ENCODE assay signal across 8 cellular contexts in genomic region chr1:121518726-121519041, GRCh38.
DNase-seq lines count a peak whose midpoint lies in the region; ATAC-seq and TF ChIP-seq lines count a peak whose summit lies in the region.

No MANE protein-coding gene starts in this region.

- no peaks in the 10 kb centered on the region for H3K4me1 ChIP-seq in colonic mucosa

- peak overlapping the region in 5 of 6 donors; percentile 31 to 85 (median 82) for H3K27ac Mint-ChIP-seq in naive B cell

- no peaks in the 10 kb centered on the region for H3K36me3 ChIP-seq in colonic mucosa

- no peaks in the 10 kb centered on the region for H3K36me3 Mint-ChIP-seq in naive B cell

- H3K4me1 Mint-ChIP-seq in naive B cell: peaks cover 29 to 45% (median 43%) of the 10 kb centered on the region in 3 donors

- H3K9me3 ChIP-seq in colonic mucosa: no peaks in the 10 kb centered on the region

- TF ChIP-seq CTCF in AG09309 (IDR thresholded peaks at IDR 0.05; ENCODE audit: control insufficient read depth, insufficient read depth, low read depth, low read length, missing control alignments): no peak
- TF ChIP-seq CTCF in colonic mucosa (IDR thresholded peaks at IDR 0.05): no peak

- no peak overlapping the region for H3K9ac ChIP-seq in colonic mucosa (ENCODE audit: low read depth in 2 of 2, low read length in 2 of 2)

- no peaks in the 10 kb centered on the region for H3K27me3 Mint-ChIP-seq in naive B cell

- ATAC-seq in naive B cell (ENCODE audit: low read depth in 2 of 2) (no peak), HG03460 (IDR thresholded peaks at IDR 0.05; ENCODE audit: unreplicated experiment) (no peak), GM18873 (IDR thresholded peaks at IDR 0.05; ENCODE audit: low FRiP score, unreplicated experiment) (no peak)

- peak overlapping the region; percentile 62 to 96 (median 94) for H3K4me3 Mint-ChIP-seq in naive B cell

- DNase-seq in AG09309 (ENCODE audit: low read depth) (no peak), colonic mucosa (no peak), naive B cell (no peak), SW480 (ENCODE audit: low spot score) (no peak)
- DNase-seq in Jurkat, Clone E6-1 (ENCODE audit: low read depth, low spot score): no peak
- DNase-seq in NK-92 treated with Interleukin-12 subunit alpha and Interleukin-12 subunit beta, amount 100 ng/mL, for 24 hours (lab: John Stamatoyannopoulos, UW): no peak

- peaks cover 6% of the 10 kb centered on the region for H3K27me3 ChIP-seq in colonic mucosa

- H3K27ac ChIP-seq in colonic mucosa: no peak overlapping the region

- intact Hi-C loops in colonic mucosa (cut with DNase I): no loop called here

- H3K9me3 Mint-ChIP-seq in naive B cell: no peaks in the 10 kb centered on the region

- H3K4me3 ChIP-seq in AG09309 (ENCODE audit: control insufficient read depth, low read depth, low read length) (peak overlapping the region; percentile 37), colonic mucosa (peak overlapping the region; percentile 31)
- peak overlapping the region; percentile 64 for H3K4me3 ChIP-seq in Jurkat, Clone E6-1 (ENCODE audit: low read length)
